9 cellular contexts compared by ENCODE assay signal in the genomic region with DNA sequence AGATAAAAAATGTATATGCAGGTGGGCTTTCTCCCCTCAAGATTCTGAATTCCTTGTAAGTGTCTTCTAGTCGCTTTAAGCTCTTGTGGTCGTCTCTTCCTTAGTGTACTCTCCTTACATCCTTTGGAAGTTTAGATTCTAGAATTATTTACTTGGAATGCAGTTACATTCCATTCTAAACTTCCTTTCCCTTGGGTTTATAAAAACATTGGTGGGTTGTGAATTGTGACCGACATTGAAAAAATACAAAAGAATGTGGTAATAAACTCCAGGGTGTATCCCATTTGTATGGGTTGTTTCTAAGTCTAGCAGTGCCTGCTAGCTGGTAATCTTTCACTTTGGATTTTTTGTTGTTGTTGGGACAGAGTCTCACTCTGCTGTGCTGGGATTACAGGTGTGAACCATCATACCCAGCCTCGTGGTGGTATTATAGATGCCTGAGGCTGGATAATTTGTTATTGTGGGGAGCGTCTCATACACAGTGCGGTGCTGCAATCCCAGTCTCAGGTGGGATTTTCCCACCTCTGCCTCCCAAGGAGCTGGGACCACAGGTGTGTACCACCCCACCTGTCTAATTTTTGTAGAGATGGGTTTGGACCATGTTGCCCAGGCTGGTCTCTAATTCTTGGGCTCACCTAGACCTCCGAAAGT. TPM values are rescaled to one million over a fixed set of nuclear protein-coding genes. Genes with fewer than 3 reads are reported as not detected.
A peak's percentile ranks its signal among the peaks of the same experiment; 100 is the strongest.
DNase-seq lines count a peak whose midpoint lies in the region; ATAC-seq, FAIRE-seq and TF ChIP-seq lines count a peak whose summit lies in the region.
"Had no signal": no experiment of that assay in that cellular context is flagged by ENCODE, and none has a peak within 500 bp of the region (broad histone marks: within the 10 kb centered on the region; RNA-seq: fewer than 3 reads in every experiment).

No MANE protein-coding gene starts in this region.

- ATAC-seq in K562 (no peak), lower lobe of right lung (no peak), upper lobe of left lung (ENCODE audit: low FRiP score in 2 of 2) (no peak)

- H3K4me1 Mint-ChIP-seq in activated naive CD4-positive, alpha-beta T cell treated with anti-CD3 and anti-CD28 coated beads for 36 hours (ENCODE audit: low read depth), result peaks cover 89% of the 10 kb centered on the region

- H3K4me2 ChIP-seq in K562 (ENCODE audit: insufficient read depth, low read length), result no peak overlapping the region

- H3K27ac ChIP-seq in K562 (ENCODE audit: extremely low read depth, low read depth, low read length), result no peak overlapping the region
- peak overlapping the region; percentile 96 for H3K27ac ChIP-seq in lower lobe of right lung
- H3K27ac ChIP-seq in upper lobe of left lung, result peak overlapping the region; percentile 91 to 99 (median 97)

- in situ Hi-C loops in K562 (cut with MboI), result no loop called here

- no TSS peak for BruUV-seq in K562 (replicated peaks; lab: Mats Ljungman, UMichigan)

- 0 out of 2 replicates have a peak, but pooled peaks cover 4% of the 10 kb centered on the region for H4K20me1 ChIP-seq in K562 (replicated peaks; ENCODE audit: control insufficient read depth, insufficient read depth, low read length)

- peak overlapping the region; percentile 100 for H3K27ac Mint-ChIP-seq in activated naive CD4-positive, alpha-beta T cell treated with anti-CD3 and anti-CD28 coated beads for 36 hours

- peaks cover 63% of the 10 kb centered on the region for H3K36me3 Mint-ChIP-seq in activated naive CD4-positive, alpha-beta T cell treated with anti-CD3 and anti-CD28 coated beads for 36 hours (ENCODE audit: low read depth)

- H3K9ac ChIP-seq in K562 (ENCODE audit: insufficient read depth in 1 of 2, low read depth in 2 of 2, low read length in 2 of 2), result no peak overlapping the region

- TF ChIP-seq RAD21 in K562 (CRISPR knock-in tag; conservative IDR thresholded peaks at IDR 0.05 in 1 of 2, IDR thresholded peaks at IDR 0.05 in 1 of 2), result no peak

- no peak for TF ChIP-seq CTCF in K562 (IDR thresholded peaks at IDR 0.05 in 2 of 3, conservative IDR thresholded peaks at IDR 0.05 in 1 of 3; ENCODE audit: insufficient read depth in 2 of 3, low read depth in 1 of 3, low read length in 3 of 3)
- TF ChIP-seq CTCF in lower lobe of right lung (IDR thresholded peaks at IDR 0.05), result no peak
- TF ChIP-seq CTCF in upper lobe of left lung (IDR thresholded peaks at IDR 0.05), result no peak

- intact Hi-C loops in activated naive CD4-positive, alpha-beta T cell treated with anti-CD3 and anti-CD28 coated beads for 36 hours (cut with micrococcal nuclease), result loop anchor here (10.0 kb wide), 1 partner anchor 1326 kb away; a partner anchor contains a TSS
- intact Hi-C loops in K562 (cut with micrococcal nuclease) (no loop called here), lower lobe of right lung (cut with DNase I) (no loop called here)

- TF ChIP-seq EP300 in K562 (IDR thresholded peaks at IDR 0.05; ENCODE audit: low read length) (no peak), upper lobe of left lung (IDR thresholded peaks at IDR 0.05) (no peak)

- peaks cover 99% of the 10 kb centered on the region for H3K79me2 ChIP-seq in K562 (ENCODE audit: control insufficient read depth, insufficient read depth, low read length)

- H3K4me3 Mint-ChIP-seq in activated naive CD4-positive, alpha-beta T cell treated with anti-CD3 and anti-CD28 coated beads for 36 hours, result peak overlapping the region; percentile 92

- H3K4me1 ChIP-seq in K562 (replicated peaks in 1 of 2; ENCODE audit: control insufficient read depth in 2 of 2, insufficient read depth in 2 of 2, low read length in 2 of 2) (peaks cover 3 to 36% of the 10 kb centered on the region in 2 experiments; a peak in 3 of 5 replicates), lower lobe of right lung (peaks cover 94% of the 10 kb centered on the region), upper lobe of left lung (peaks cover 89 to 95% (median 93%) of the 10 kb centered on the region in 4 donors)

- no peak for FAIRE-seq in K562 (lab: Jason Lieb, UNC)

- no peaks in the 10 kb centered on the region for H3K9me3 Mint-ChIP-seq in activated naive CD4-positive, alpha-beta T cell treated with anti-CD3 and anti-CD28 coated beads for 36 hours

- no peaks in the 10 kb centered on the region for H3K9me3 ChIP-seq in K562 (replicated peaks; ENCODE audit: control insufficient read depth, insufficient read depth, low read depth, low read length)
- H3K9me3 ChIP-seq in lower lobe of right lung, result no peaks in the 10 kb centered on the region
- H3K9me3 ChIP-seq in upper lobe of left lung, result no peaks in the 10 kb centered on the region

- TF ChIP-seq POLR2A in K562 (conservative IDR thresholded peaks at IDR 0.05) (0 out of 2 replicates have a peak, but pooled peaks have one; percentile 36), upper lobe of left lung (IDR thresholded peaks at IDR 0.05) (no peak)

- peak; percentile 8 for DNase-seq in activated naive CD4-positive, alpha-beta T cell treated with anti-CD3 and anti-CD28 coated beads for 36 hours
- DNase-seq in activated naive CD4-positive, alpha-beta T cell treated with Interleukin-2 at 50 U/mL for 16 hours, result no peak
- DNase-seq in K562 (ENCODE audit: extremely low read depth in 1 of 4, low spot score in 3 of 4), result no peak
- no peak for DNase-seq in lower lobe of right lung
- DNase-seq in upper lobe of left lung, result no peak
- DNase-seq in C1 segment of cervical spinal cord (lab: John Stamatoyannopoulos, UW), result no peak
- DNase-seq in NCI-H2081 treated with DMSO at 0.1 percent for 48 hours (lab: John Stamatoyannopoulos, UW), result no peak
- no peak for DNase-seq in ecto neural progenitor cell (ENCODE audit: low spot score)
- DNase-seq: nucleus accumbens had no signal

- POLR2A ChIA-PET in K562 (lab: Yijun Ruan, JAX), result interaction anchor here (0.9 to 8.1 kb wide), 11 partner anchors 7 to 111 kb away, joined by 3 to 109 read pairs (median 7); no protein-coding TSS in a partner anchor

- 82% methylated on average over 7 of the region's 7 CpGs for WGBS in K562 (ENCODE audit: insufficient coverage, low coverage, missing lambda C conversion rate)
- WGBS in upper lobe of left lung, 2 donors, result 61 to 67% methylated on average over 7 of the region's 7 CpGs

- no peaks in the 10 kb centered on the region for H3K9me1 ChIP-seq in K562 (ENCODE audit: control insufficient read depth, insufficient read depth, low read length)

- H3K36me3 ChIP-seq in K562 (ENCODE audit: control insufficient read depth, insufficient read depth, low read length) (peaks cover 58% of the 10 kb centered on the region), lower lobe of right lung (peaks cover 6% of the 10 kb centered on the region), upper lobe of left lung (no peaks in the 10 kb centered on the region)

- peaks cover under 1% of the 10 kb centered on the region for H3K27me3 Mint-ChIP-seq in activated naive CD4-positive, alpha-beta T cell treated with anti-CD3 and anti-CD28 coated beads for 36 hours (ENCODE audit: low read depth)

- H3K4me3 ChIP-seq in K562, result no peak overlapping the region
- no peak overlapping the region for H3K4me3 ChIP-seq in lower lobe of right lung
- H3K4me3 ChIP-seq in upper lobe of left lung, result peak overlapping the region in 1 of 4 donors; percentile 2

- no peak overlapping the region for H2AFZ ChIP-seq in K562 (ENCODE audit: low read depth, low read length)

- H3K27me3 ChIP-seq in K562 (ENCODE audit: control insufficient read depth in 2 of 2, insufficient read depth in 2 of 2, low read length in 2 of 2) (no peaks in the 10 kb centered on the region), lower lobe of right lung (ENCODE audit: low read depth) (no peaks in the 10 kb centered on the region), upper lobe of left lung (no peaks in the 10 kb centered on the region)

- CTCF ChIA-PET in activated naive CD4-positive, alpha-beta T cell treated with anti-CD3 and anti-CD28 coated beads for 36 hours (lab: Charles Lee), result interaction anchor here (0.6 to 5.2 kb wide), 6 partner anchors 9 to 112 kb away, joined by 3 to 24 read pairs (median 10); no protein-coding TSS in a partner anchor
- CTCF ChIA-PET in K562 (lab: Yijun Ruan, JAX; ENCODE audit: low intra/inter-chr PET ratio), result no interaction called here

TF ChIP-seq in K562, 482 proteins besides CTCF, POLR2A, EP300 and RAD21 (continues in another document):
- TF ChIP-seq FOXM1 (IDR thresholded peaks at IDR 0.05; ENCODE audit: low read depth) (no peak), FOXM1 (CRISPR knock-in tag; IDR thresholded peaks at IDR 0.05; ENCODE audit: low read depth) (no peak), THRAP3 (IDR thresholded peaks at IDR 0.05; ENCODE audit: borderline replicate concordance) (no peak)
- TF ChIP-seq, protein P1, sequence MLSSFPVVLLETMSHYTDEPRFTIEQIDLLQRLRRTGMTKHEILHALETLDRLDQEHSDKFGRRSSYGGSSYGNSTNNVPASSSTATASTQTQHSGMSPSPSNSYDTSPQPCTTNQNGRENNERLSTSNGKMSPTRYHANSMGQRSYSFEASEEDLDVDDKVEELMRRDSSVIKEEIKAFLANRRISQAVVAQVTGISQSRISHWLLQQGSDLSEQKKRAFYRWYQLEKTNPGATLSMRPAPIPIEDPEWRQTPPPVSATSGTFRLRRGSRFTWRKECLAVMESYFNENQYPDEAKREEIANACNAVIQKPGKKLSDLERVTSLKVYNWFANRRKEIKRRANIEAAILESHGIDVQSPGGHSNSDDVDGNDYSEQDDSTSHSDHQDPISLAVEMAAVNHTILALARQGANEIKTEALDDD (IDR thresholded peaks at IDR 0.05), result 0 out of 2 replicates have a peak, but pooled peaks have one; percentile 8

RNA-seq across cellular contexts. Expression of a gene that starts 9.1 kb away (rescaled TPM):
- 100 to 1,000 TPM; 164 to 185 TPM for total RNA-seq in activated naive CD4-positive, alpha-beta T cell treated with anti-CD3 and anti-CD28 coated beads for 36 hours
- 221 and 585 TPM in 2 replicates for total RNA-seq in K562 (2011; cell fraction: chromatin; rRNA removed; ENCODE audit: low replicate concordance)
- total RNA-seq in K562 (2011; cell fraction: nucleolus; rRNA removed), result 101 and 147 TPM in 2 replicates
- 282 and 390 TPM in 2 replicates for total RNA-seq in K562 (2011; cell fraction: nucleoplasm; rRNA removed)
- total RNA-seq in K562 (2014; rRNA removed) (38.9 and 47.3 TPM in 2 replicates), K562 (2014; rRNA removed; fragmentation: Illumina TruSeq; extraction: Trizol) (59.0 and 66.0 TPM in 2 replicates), K562 (2015; rRNA removed; fragmentation: Illumina TruSeq; extraction: Trizol) (45.5 and 49.7 TPM in 2 replicates), K562 (2021) (57.8 and 61.9 TPM in 2 replicates), lower lobe of right lung (158 TPM), upper lobe of left lung (100 to 1,000 TPM; 102 to 500 (median 155) TPM)
- polyA plus RNA-seq in K562 (2011; rRNA removed) (56.2 and 63.4 TPM in 2 replicates), K562 (2014; fragmentation: Illumina TruSeq; extraction: Trizol) (57.6 and 70.8 TPM in 2 replicates), K562 (2014; fragmentation: Nextera tagmentation; extraction: Ambion mirVana) (10 to 100 TPM; 50.0 to 53.6 TPM), K562 (2014; rRNA removed) (55.3 and 61.3 TPM in 2 replicates)
- 32.8 and 58.4 TPM in 2 replicates for polyA plus RNA-seq in K562 (2011; cell fraction: cytosol; rRNA removed)
- 192 and 194 TPM in 2 replicates for polyA plus RNA-seq in K562 (2011; cell fraction: nucleus; rRNA removed)
- polyA plus RNA-seq in K562 (2012), result 33.7 and 57.7 TPM in 2 replicates
- polyA minus RNA-seq in K562 (2011; rRNA and poly(A)+ RNA removed), result 167 and 232 TPM in 2 replicates
- 39.1 and 51.9 TPM in 2 replicates for polyA minus RNA-seq in K562 (2011; cell fraction: cytosol; rRNA and poly(A)+ RNA removed)
- polyA minus RNA-seq in K562 (2011; cell fraction: nucleus; rRNA and poly(A)+ RNA removed), result 209 and 435 TPM in 2 replicates
